9 cellular contexts compared by ENCODE assay signal in genomic region chr3:170410428-170411029, GRCh38. TPM values are rescaled to one million over a fixed set of nuclear protein-coding genes. Genes with fewer than 3 reads are reported as not detected.
A peak's percentile ranks its signal among the peaks of the same experiment; 100 is the strongest.
DNase-seq lines count a peak whose midpoint lies in the region; ATAC-seq and TF ChIP-seq lines count a peak whose summit lies in the region.
"Had no signal": no experiment of that assay in that cellular context is flagged by ENCODE, and none has a peak within 500 bp of the region (broad histone marks: within the 10 kb centered on the region; RNA-seq: fewer than 3 reads in every experiment).

No MANE protein-coding gene starts in this region.

- CTCF ChIA-PET in GM10248 (lab: Yijun Ruan, JAX), result interaction anchor here (0.6 to 10.9 kb wide), 17 partner anchors 12 to 438 kb away, joined by 3 to 224 read pairs (median 5); partner anchors contain the start of gene SKIL

- ATAC-seq in natural killer cell (no peak), GM18907 (IDR thresholded peaks at IDR 0.05; ENCODE audit: unreplicated experiment) (no peak)

- no peaks in the 10 kb centered on the region for H3K36me3 Mint-ChIP-seq in natural killer cell

- H3K4me1 Mint-ChIP-seq in natural killer cell, result no peaks in the 10 kb centered on the region

- peak; percentile 65 for TF ChIP-seq CTCF in GM10248 (IDR thresholded peaks at IDR 0.05; ENCODE audit: control extremely low read depth, extremely low read depth, low read depth, missing control alignments)
- peak; percentile 69 for TF ChIP-seq CTCF in brain microvascular endothelial cell (IDR thresholded peaks at IDR 0.05; ENCODE audit: low read depth, low read length, missing control alignments)
- peak; percentile 13 for TF ChIP-seq CTCF in natural killer cell (IDR thresholded peaks at IDR 0.05)

- H3K4me3 ChIP-seq in brain microvascular endothelial cell (ENCODE audit: low read depth, low read length), result no peak overlapping the region

- peaks cover 0 to 2% of the 10 kb centered on the region in 2 donors for H3K27me3 Mint-ChIP-seq in natural killer cell (ENCODE audit: low read depth in 2 of 2)

- no peak overlapping the region for H3K27ac Mint-ChIP-seq in natural killer cell

- intact Hi-C loops in natural killer cell (cut with micrococcal nuclease), result loop anchor here (5.0 to 10.0 kb wide), 2 partner anchors 98 to 1154 kb away; no protein-coding TSS in a partner anchor

- DNase-seq in GM10248 (ENCODE audit: extremely low spot score), result peak; percentile 41
- peak; percentile 78 for DNase-seq in NCI-H1105 treated with DMSO at 0.1 percent for 48 hours (lab: John Stamatoyannopoulos, UW)
- DNase-seq in brain microvascular endothelial cell, result no peak
- DNase-seq in natural killer cell, result no peak
- no peak for DNase-seq in globus pallidus (ENCODE audit: low spot score)
- no peak for DNase-seq in GM19240 (ENCODE audit: insufficient read length, low spot score)
- no peak for DNase-seq in islet precursor cell
- DNase-seq: naive B cell had no signal

- in situ Hi-C loops in brain microvascular endothelial cell (cut with HindIII; ENCODE audit: low pct_ligation_motif_present, low sequenced_read_pairs), result no loop called here

- no peaks in the 10 kb centered on the region for H3K36me3 ChIP-seq in brain microvascular endothelial cell (replicated peaks)

- POLR2A ChIA-PET in GM10248 (lab: Yijun Ruan, JAX), result interaction anchor here (1.1 kb wide), 1 partner anchor 237 kb away, joined by 9 read pairs; no protein-coding TSS in a partner anchor

- no peaks in the 10 kb centered on the region for H3K9me3 Mint-ChIP-seq in natural killer cell
- H3K9me3 Mint-ChIP-seq: naive B cell had no signal

- no peak overlapping the region for H3K4me3 Mint-ChIP-seq in natural killer cell
- H3K4me3 Mint-ChIP-seq: naive B cell had no signal

- H3K27ac ChIP-seq in brain microvascular endothelial cell, result no peak overlapping the region

- no peaks in the 10 kb centered on the region for H3K27me3 ChIP-seq in brain microvascular endothelial cell (replicated peaks)

RNA-seq across cellular contexts. Expression of gene CLDN11, which starts 8.1 kb away (rescaled TPM):
- under 1 TPM in 1 of 3 donors, not detected in 2; 0.39 TPM for total RNA-seq in natural killer cell

RNA-seq across cellular contexts. Expression of gene SKIL, which starts 53.0 kb away (rescaled TPM):
- total RNA-seq in natural killer cell, result 100 to 1,000 TPM in 1 of 3 donors, 10 to 100 TPM in 2; 85.5 to 156 (median 96.3) TPM

Comparison
In these comparisons a context has a peak if more than half of its experiments do, and no peak if none do; other contexts are left out.
1. DNase-seq: peak in GM10248 (single experiment) and NCI-H1105 treated with DMSO at 0.1 percent for 48 hours (single experiment); none in brain microvascular endothelial cell (single experiment), natural killer cell (single experiment), globus pallidus (single experiment), GM19240 (single experiment) and islet precursor cell (single experiment).
2. CTCF ChIP-seq: peak in every context shown above with its lines; median percentile 69 in brain microvascular endothelial cell; 65 in GM10248; 13 in natural killer cell.